21 cellular contexts compared by ENCODE assay signal in the genomic region with DNA sequence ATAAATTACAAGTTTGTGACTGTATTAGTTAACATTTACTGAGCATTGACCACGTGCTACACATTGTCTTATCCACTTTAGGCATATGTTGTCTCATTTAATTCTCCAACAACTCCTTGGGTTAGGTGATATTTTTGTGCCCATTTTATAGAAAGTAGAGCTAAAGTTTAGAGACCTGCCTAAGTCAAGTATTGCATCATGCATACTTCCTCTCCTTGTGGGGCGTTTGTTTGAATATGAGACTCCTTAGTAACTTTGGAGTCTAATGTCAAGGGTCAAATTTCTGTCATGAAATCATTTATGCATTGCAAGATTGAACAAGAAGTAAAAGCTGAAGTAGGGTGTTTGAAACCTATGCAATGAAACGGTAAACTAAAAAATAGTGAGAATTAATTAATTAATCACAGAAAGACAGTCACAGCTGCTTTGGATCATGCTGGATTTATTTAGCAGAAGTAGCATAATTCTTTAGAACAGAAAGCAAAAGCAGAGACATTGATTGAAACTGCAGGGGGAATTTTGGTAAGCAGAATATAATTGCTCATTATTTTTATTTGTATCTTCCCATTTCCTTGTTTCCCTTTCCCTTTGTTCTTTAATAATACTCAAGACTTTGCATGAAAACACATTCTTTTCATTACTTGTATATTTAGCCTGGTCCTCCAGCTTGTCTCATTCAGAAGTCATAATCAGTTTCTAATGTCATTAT.
A peak's percentile ranks its signal among the peaks of the same experiment; 100 is the strongest.
DNase-seq lines count a peak whose midpoint lies in the region; ATAC-seq, FAIRE-seq and TF ChIP-seq lines count a peak whose summit lies in the region.
"Had no signal": no experiment of that assay in that cellular context is flagged by ENCODE, and none has a peak within 500 bp of the region (broad histone marks: within the 10 kb centered on the region; RNA-seq: fewer than 3 reads in every experiment).

No MANE protein-coding gene starts in this region.

- no peaks in the 10 kb centered on the region for H3K79me1 ChIP-seq in H9 (ENCODE audit: insufficient read depth, low read depth, low read length, poor library complexity, severe bottlenecking)

- no peaks in the 10 kb centered on the region for H3K27me3 Mint-ChIP-seq in H9 (ENCODE audit: low read depth)
- H3K27me3 Mint-ChIP-seq: CD4-positive, CD25-positive, alpha-beta regulatory T cell had no signal

- no peak overlapping the region for H3K14ac ChIP-seq in H9 (ENCODE audit: insufficient read depth, low read length)

- no peak overlapping the region for H2AK5ac ChIP-seq in H9 (ENCODE audit: insufficient read length, low read length)

- no peaks in the 10 kb centered on the region for H3F3A ChIP-seq in SU-DHL-6 (ENCODE audit: insufficient read depth)

- peak overlapping the region in 2 of 3 experiments; percentile 11 to 89; a peak in 1 of 7 replicates for H3K27ac Mint-ChIP-seq in H9
- H3K27ac Mint-ChIP-seq: CD4-positive, CD25-positive, alpha-beta regulatory T cell; T-helper 1 cell treated with Interleukin-12 subunit alpha and Interleukin-12 subunit beta and Interleukin-4 antibody, amounts not matched to agents 30 μg/mL and 1 μg/mL, for 36 hours had no signal

- H3K9me3 Mint-ChIP-seq in H9, result peaks cover 6 to 8% of the 10 kb centered on the region in 2 experiments; a peak in 4 of 5 replicates
- H3K9me3 Mint-ChIP-seq: T-helper 1 cell treated with Interleukin-12 subunit alpha and Interleukin-12 subunit beta and Interleukin-4 antibody, amounts not matched to agents 30 μg/mL and 1 μg/mL, for 36 hours had no signal

- H3K36me3 Mint-ChIP-seq in H9 (ENCODE audit: insufficient read depth in 1 of 3, low read depth in 3 of 3), result peaks cover 0 to 8% (median 3%) of the 10 kb centered on the region in 3 experiments; a peak in 4 of 7 replicates
- H3K36me3 Mint-ChIP-seq: CD4-positive, CD25-positive, alpha-beta regulatory T cell had no signal

- H3K56ac ChIP-seq in H9 (ENCODE audit: insufficient read length, low read depth, low read length), result no peak overlapping the region

- H3K9me2 ChIP-seq in SU-DHL-6 (replicated peaks; ENCODE audit: insufficient read depth, low read length), result no peaks in the 10 kb centered on the region

- no peak overlapping the region for H3K23ac ChIP-seq in H9 (ENCODE audit: insufficient read length, low read depth, low read length)

- H3K23me2 ChIP-seq in H9 (ENCODE audit: insufficient read length, low read depth, low read length, poor library complexity, severe bottlenecking), result no peaks in the 10 kb centered on the region

- no peak overlapping the region for H2BK120ac ChIP-seq in H9 (ENCODE audit: low read depth, low read length, poor library complexity, severe bottlenecking)

- FAIRE-seq in HTR-8/SVneo (lab: Jason Lieb, UNC), result no peak

- H3K27ac ChIP-seq in H9 (ENCODE audit: insufficient read length, low read depth, low read length), result no peak overlapping the region
- no peak overlapping the region for H3K27ac ChIP-seq in SU-DHL-6 (ENCODE audit: low read depth, low read length)
- H3K27ac ChIP-seq: GM23248, Peyer's patch, SJCRH30 had no signal

- H2BK15ac ChIP-seq in H9 (ENCODE audit: low read depth, low read length), result no peak overlapping the region

- no peak overlapping the region for H2AFZ ChIP-seq in H9 (ENCODE audit: low read length)
- H2AFZ ChIP-seq in SU-DHL-6 (ENCODE audit: low read depth, low read length, severe bottlenecking), result peak overlapping the region; percentile 85
- H2AFZ ChIP-seq: GM23248 had no signal

- H3K4me2 ChIP-seq in H9 (ENCODE audit: insufficient read depth, insufficient read length, low read length) (no peak overlapping the region), SU-DHL-6 (ENCODE audit: low read depth, low read length, poor library complexity, severe bottlenecking) (peak overlapping the region; percentile 29)

- peaks cover 5% of the 10 kb centered on the region in 2 experiments for H3K4me1 Mint-ChIP-seq in H9
- H3K4me1 Mint-ChIP-seq: CD4-positive, CD25-positive, alpha-beta regulatory T cell had no signal

- no peaks in the 10 kb centered on the region for H3K79me2 ChIP-seq in H9 (ENCODE audit: insufficient read depth, low read length)
- no peaks in the 10 kb centered on the region for H3K79me2 ChIP-seq in SU-DHL-6 (ENCODE audit: insufficient read depth, low read length)

- H3K9ac ChIP-seq in H9 (ENCODE audit: extremely low read depth, insufficient read length, low read length) (no peak overlapping the region), SU-DHL-6 (ENCODE audit: low read length) (no peak overlapping the region)
- H3K9ac ChIP-seq: GM23248 had no signal

- H3K4me1 ChIP-seq in H9 (ENCODE audit: insufficient read depth, low read length), result no peaks in the 10 kb centered on the region
- H3K4me1 ChIP-seq: Peyer's patch, SJCRH30 had no signal

- WGBS in H9 (ENCODE audit: extremely low coverage, insufficient read length, low lambda C conversion rate), result no CpG with 5 or more reads among the region's 3 CpGs

- H4K20me1 ChIP-seq in H9 (ENCODE audit: control insufficient read depth, insufficient read depth, insufficient read length) (no peaks in the 10 kb centered on the region), SU-DHL-6 (ENCODE audit: low read depth, low read length) (no peaks in the 10 kb centered on the region)

- no peaks in the 10 kb centered on the region for H3K36me3 ChIP-seq in SU-DHL-6 (ENCODE audit: low read length)
- H3K36me3 ChIP-seq: Peyer's patch, SJCRH30 had no signal

- H2BK5ac ChIP-seq in H9 (ENCODE audit: insufficient read length, low read length), result no peak overlapping the region

- H3K4ac ChIP-seq in H9 (ENCODE audit: low read depth, low read length), result no peak overlapping the region

- TF ChIP-seq CTCF in H9 (conservative IDR thresholded peaks at IDR 0.05) (no peak), SU-DHL-6 (IDR thresholded peaks at IDR 0.05; ENCODE audit: insufficient read depth, low read length, poor library complexity, severe bottlenecking) (no peak)

- no peak overlapping the region for H3T11ph ChIP-seq in H9 (ENCODE audit: low read length)

- H4K5ac ChIP-seq in H9 (ENCODE audit: insufficient read length, low read depth, low read length), result no peak overlapping the region

- no peak overlapping the region for H3K18ac ChIP-seq in H9 (ENCODE audit: insufficient read length, low read depth, low read length)

- no peaks in the 10 kb centered on the region for H3K9me3 ChIP-seq in H9 (ENCODE audit: control insufficient read depth, low read depth, low read length)
- H3K9me3 ChIP-seq in SU-DHL-6 (ENCODE audit: insufficient read depth, low read length), result no peaks in the 10 kb centered on the region

- no peak overlapping the region for H4K8ac ChIP-seq in H9 (replicated peaks; ENCODE audit: insufficient read length, low read depth, low read length)

- H2BK12ac ChIP-seq in H9 (ENCODE audit: insufficient read length, low read depth, low read length), result no peak overlapping the region

- DNase-seq in H9, result no peak
- DNase-seq in LHCN-M2 (ENCODE audit: low read depth), result peak; percentile 10
- DNase-seq in fibroblast of gingiva (ENCODE audit: low read depth), result peak; percentile 5
- no peak for DNase-seq in HTR-8/SVneo (ENCODE audit: insufficient read length, low spot score)
- DNase-seq in NK-92 (lab: John Stamatoyannopoulos, UW; ENCODE audit: unreplicated experiment), result no peak
- DNase-seq: CD4-positive, CD25-positive, alpha-beta regulatory T cell; DMS79 treated with DMSO at 0.1 percent for 48 hours; GM23248; KBM-7; NCI-H1092; NCI-H1436 treated with DMSO at 0.1 percent for 48 hours; NCI-H1930; NCI-H2227 treated with DMSO at 0.1 percent for 48 hours; NCI-H510A; NK-92 treated with Interleukin-12 subunit alpha and Interleukin-12 subunit beta, amount 100 ng/mL, for 24 hours; Peyer's patch; SJCRH30 had no signal

- H4K91ac ChIP-seq in H9 (ENCODE audit: insufficient read length, low read depth, low read length), result no peak overlapping the region

- no peak overlapping the region for H3K4me3 ChIP-seq in SU-DHL-6 (ENCODE audit: insufficient read depth, low read length, poor library complexity, severe bottlenecking)
- H3K4me3 ChIP-seq: GM23248, Peyer's patch, SJCRH30 had no signal

- no peak for ATAC-seq in HG03378 (IDR thresholded peaks at IDR 0.05; ENCODE audit: unreplicated experiment)
- ATAC-seq: HCT116 had no signal

- no peak overlapping the region for H3K4me3 Mint-ChIP-seq in H9
- H3K4me3 Mint-ChIP-seq: CD4-positive, CD25-positive, alpha-beta regulatory T cell; T-helper 1 cell treated with Interleukin-12 subunit alpha and Interleukin-12 subunit beta and Interleukin-4 antibody, amounts not matched to agents 30 μg/mL and 1 μg/mL, for 36 hours had no signal

- no peak overlapping the region for H2BK20ac ChIP-seq in H9 (ENCODE audit: low read depth, low read length, poor library complexity, severe bottlenecking)

- H3K27me3 ChIP-seq in H9 (ENCODE audit: insufficient read depth, low read length), result no peaks in the 10 kb centered on the region
- H3K27me3 ChIP-seq in SU-DHL-6 (ENCODE audit: low read length), result no peaks in the 10 kb centered on the region
- H3K27me3 ChIP-seq: Peyer's patch, SJCRH30 had no signal

Comparison
In these comparisons a context has a peak if more than half of its experiments do, and no peak if none do; other contexts are left out.
1. DNase-seq: peak in LHCN-M2 (single experiment) and fibroblast of gingiva (single experiment); none in H9 (single experiment), HTR-8/SVneo (single experiment) and NK-92 (single experiment).